Comparison of ENCODE assay signal across 2 cellular contexts in genomic region chr14:93915070-93915705, GRCh38.
TF ChIP-seq lines count a peak whose summit lies in the region.

No MANE protein-coding gene starts in this region.

TF ChIP-seq in IMR-90, 13 proteins besides CTCF, POLR2A, EP300 and RAD21:
- no peak for TF ChIP-seq CHD1 (IDR thresholded peaks at IDR 0.05; ENCODE audit: low read depth, low read length)
- TF ChIP-seq MAZ (IDR thresholded peaks at IDR 0.05; ENCODE audit: borderline replicate concordance, low read depth, low read length), result no peak
- no peak for TF ChIP-seq NFE2L2 (IDR thresholded peaks at IDR 0.05; ENCODE audit: low read depth, low read length)
- no peak for TF ChIP-seq FOS (IDR thresholded peaks at IDR 0.05; ENCODE audit: low read depth, low read length)
- TF ChIP-seq RCOR1 (IDR thresholded peaks at IDR 0.05; ENCODE audit: insufficient replicate concordance, low read length), result no peak
- no peak for TF ChIP-seq RFX5 (IDR thresholded peaks at IDR 0.05; ENCODE audit: low read depth, low read length)
- TF ChIP-seq USF2 (IDR thresholded peaks at IDR 0.05; ENCODE audit: low read depth, low read length), result no peak
- TF ChIP-seq BHLHE40 (IDR thresholded peaks at IDR 0.05; ENCODE audit: low read depth, low read length), result no peak
- no peak for TF ChIP-seq MAFK (IDR thresholded peaks at IDR 0.05; ENCODE audit: low read depth, low read length)
- TF ChIP-seq MXI1 (IDR thresholded peaks at IDR 0.05; ENCODE audit: borderline replicate concordance, low read depth, low read length), result no peak
- TF ChIP-seq CEBPB (IDR thresholded peaks at IDR 0.05; ENCODE audit: low read depth, low read length), result no peak
- no peak for TF ChIP-seq SMC3 (IDR thresholded peaks at IDR 0.05; ENCODE audit: low read depth, low read length)
- no peak for TF ChIP-seq ELK1 (IDR thresholded peaks at IDR 0.05; ENCODE audit: borderline replicate concordance, low read depth, low read length)

TF ChIP-seq in HepG2, 621 proteins besides CTCF, POLR2A, EP300 and RAD21:
- TF ChIP-seq LCORL (IDR thresholded peaks at IDR 0.05) (no peak), LCORL (CRISPR knock-in tag; IDR thresholded peaks at IDR 0.05) (0 out of 2 replicates have a peak, but pooled peaks have one; percentile 31), GFI1 (CRISPR knock-in tag; IDR thresholded peaks at IDR 0.05; ENCODE audit: borderline replicate concordance) (no peak), TBX2 (CRISPR knock-in tag; IDR thresholded peaks at IDR 0.05; ENCODE audit: borderline replicate concordance) (0 out of 2 replicates have a peak, but pooled peaks have one; percentile 23), ZSCAN29 (CRISPR knock-in tag; conservative IDR thresholded peaks at IDR 0.05) (no peak), ZNF136 (CRISPR knock-in tag; IDR thresholded peaks at IDR 0.05; ENCODE audit: low read depth) (0 out of 2 replicates have a peak, but pooled peaks have one; percentile 35), ZNF629 (CRISPR knock-in tag; conservative IDR thresholded peaks at IDR 0.05) (0 out of 2 replicates have a peak, but pooled peaks have one; percentile 2), ZBTB25 (CRISPR knock-in tag; IDR thresholded peaks at IDR 0.05) (no peak), ZSCAN25 (CRISPR knock-in tag; IDR thresholded peaks at IDR 0.05) (peak; percentile 61)
- TF ChIP-seq, protein P1, sequence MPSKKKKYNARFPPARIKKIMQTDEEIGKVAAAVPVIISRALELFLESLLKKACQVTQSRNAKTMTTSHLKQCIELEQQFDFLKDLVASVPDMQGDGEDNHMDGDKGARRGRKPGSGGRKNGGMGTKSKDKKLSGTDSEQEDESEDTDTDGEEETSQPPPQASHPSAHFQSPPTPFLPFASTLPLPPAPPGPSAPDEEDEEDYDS (CRISPR knock-in tag; IDR thresholded peaks at IDR 0.05), result no peak
- TF ChIP-seq, protein P2, sequence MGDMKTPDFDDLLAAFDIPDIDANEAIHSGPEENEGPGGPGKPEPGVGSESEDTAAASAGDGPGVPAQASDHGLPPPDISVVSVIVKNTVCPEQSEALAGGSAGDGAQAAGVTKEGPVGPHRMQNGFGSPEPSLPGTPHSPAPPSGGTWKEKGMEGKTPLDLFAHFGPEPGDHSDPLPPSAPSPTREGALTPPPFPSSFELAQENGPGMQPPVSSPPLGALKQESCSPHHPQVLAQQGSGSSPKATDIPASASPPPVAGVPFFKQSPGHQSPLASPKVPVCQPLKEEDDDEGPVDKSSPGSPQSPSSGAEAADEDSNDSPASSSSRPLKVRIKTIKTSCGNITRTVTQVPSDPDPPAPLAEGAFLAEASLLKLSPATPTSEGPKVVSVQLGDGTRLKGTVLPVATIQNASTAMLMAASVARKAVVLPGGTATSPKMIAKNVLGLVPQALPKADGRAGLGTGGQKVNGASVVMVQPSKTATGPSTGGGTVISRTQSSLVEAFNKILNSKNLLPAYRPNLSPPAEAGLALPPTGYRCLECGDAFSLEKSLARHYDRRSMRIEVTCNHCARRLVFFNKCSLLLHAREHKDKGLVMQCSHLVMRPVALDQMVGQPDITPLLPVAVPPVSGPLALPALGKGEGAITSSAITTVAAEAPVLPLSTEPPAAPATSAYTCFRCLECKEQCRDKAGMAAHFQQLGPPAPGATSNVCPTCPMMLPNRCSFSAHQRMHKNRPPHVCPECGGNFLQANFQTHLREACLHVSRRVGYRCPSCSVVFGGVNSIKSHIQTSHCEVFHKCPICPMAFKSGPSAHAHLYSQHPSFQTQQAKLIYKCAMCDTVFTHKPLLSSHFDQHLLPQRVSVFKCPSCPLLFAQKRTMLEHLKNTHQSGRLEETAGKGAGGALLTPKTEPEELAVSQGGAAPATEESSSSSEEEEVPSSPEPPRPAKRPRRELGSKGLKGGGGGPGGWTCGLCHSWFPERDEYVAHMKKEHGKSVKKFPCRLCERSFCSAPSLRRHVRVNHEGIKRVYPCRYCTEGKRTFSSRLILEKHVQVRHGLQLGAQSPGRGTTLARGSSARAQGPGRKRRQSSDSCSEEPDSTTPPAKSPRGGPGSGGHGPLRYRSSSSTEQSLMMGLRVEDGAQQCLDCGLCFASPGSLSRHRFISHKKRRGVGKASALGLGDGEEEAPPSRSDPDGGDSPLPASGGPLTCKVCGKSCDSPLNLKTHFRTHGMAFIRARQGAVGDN (CRISPR knock-in tag; IDR thresholded peaks at IDR 0.05), result peak; percentile 47
TF ChIP-seq in HepG2: peak in this region for 6.
